Comparison of ENCODE assay signal across 18 cellular contexts in the genomic region with DNA sequence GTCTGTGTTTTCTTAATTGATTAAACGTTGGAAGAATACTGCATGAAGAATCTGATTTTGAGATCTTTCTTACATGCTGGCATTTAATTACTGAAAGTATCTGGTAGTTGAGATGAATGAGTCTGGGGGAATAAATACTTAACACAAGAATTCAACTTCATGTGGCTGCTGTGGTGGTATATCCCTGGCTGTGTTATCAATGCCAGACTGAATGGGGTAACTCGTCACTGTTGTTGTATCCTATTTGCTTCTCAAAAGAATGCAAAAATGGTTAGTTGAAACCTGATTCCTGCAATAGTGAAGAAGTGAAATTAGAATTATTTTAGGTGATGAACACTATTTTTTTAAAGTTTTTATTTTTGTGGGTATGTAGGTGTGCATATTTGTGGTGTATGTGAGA.
DNase-seq lines count a peak whose midpoint lies in the region; ATAC-seq and TF ChIP-seq lines count a peak whose summit lies in the region.
"Had no signal": no experiment of that assay in that cellular context is flagged by ENCODE, and none has a peak within 500 bp of the region (broad histone marks: within the 10 kb centered on the region; RNA-seq: fewer than 3 reads in every experiment).

No MANE protein-coding gene starts in this region.

- H3K9me3 ChIP-seq in Caco-2, result no peaks in the 10 kb centered on the region
- no peaks in the 10 kb centered on the region for H3K9me3 ChIP-seq in RWPE2 (ENCODE audit: severe bottlenecking)
- no peaks in the 10 kb centered on the region for H3K9me3 ChIP-seq in esophagus muscularis mucosa
- no peaks in the 10 kb centered on the region for H3K9me3 ChIP-seq in neuronal stem cell (replicated peaks in 1 of 2; ENCODE audit: control insufficient read depth in 2 of 2, insufficient read depth in 1 of 2, low read depth in 1 of 2, low read length in 2 of 2)
- H3K9me3 ChIP-seq: upper lobe of left lung had no signal

- H2BK5ac ChIP-seq in neuronal stem cell (ENCODE audit: low read length), result no peak overlapping the region

- WGBS in esophagus muscularis mucosa, result 84% methylated on average over 2 of the region's 2 CpGs
- WGBS in neuronal stem cell (ENCODE audit: extremely low coverage in 2 of 2, insufficient read length in 2 of 2, insufficient replicate concordance in 1 of 2), 2 donors, result no CpG with 5 or more reads among the region's 2 CpGs

- H2AK5ac ChIP-seq in neuronal stem cell (ENCODE audit: low read depth, low read length), result no peak overlapping the region

- peak overlapping the region; percentile 92 for H3K27ac ChIP-seq in RWPE2 (ENCODE audit: poor library complexity, severe bottlenecking)
- peak overlapping the region in 1 of 4 donors; percentile 31 for H3K27ac ChIP-seq in esophagus muscularis mucosa (replicated peaks in 1 of 4)
- H3K27ac ChIP-seq in neuronal stem cell (replicated peaks; ENCODE audit: low read length), result peak overlapping the region; percentile 94
- H3K27ac ChIP-seq: upper lobe of left lung had no signal

- DNase-seq in Caco-2 (no peak), RWPE2 (ENCODE audit: low spot score) (no peak), esophagus muscularis mucosa (ENCODE audit: extremely low spot score) (no peak), neuronal stem cell (ENCODE audit: low spot score) (peak; percentile 26), HCEC 1CT (no peak), HEK293T (ENCODE audit: extremely low spot score) (no peak)
- DNase-seq in stimulated activated naive CD4-positive, alpha-beta T cell treated with Interleukin-2 at 50 U/mL for 16 hours (lab: John Stamatoyannopoulos, UW), result no peak
- DNase-seq: activated CD4-positive, CD25-positive, alpha-beta regulatory T cell; activated CD8-positive, alpha-beta memory T cell treated with anti-CD3 and anti-CD28 coated beads for 24 hours; activated naive CD8-positive, alpha-beta T cell treated with anti-CD3 and anti-CD28 coated beads, Interleukin-2, amount 10 ng/mL, durations not matched to agents 7 days and 5 days; left ventricle myocardium superior; NCI-H1436 treated with DMSO at 0.1 percent for 48 hours; NK-92 treated with Interleukin-12 subunit alpha and Interleukin-12 subunit beta, amount 100 ng/mL, for 24 hours had no signal

- H2BK120ac ChIP-seq in neuronal stem cell (ENCODE audit: low read depth, low read length), result no peak overlapping the region

- no peak overlapping the region for H3K9ac ChIP-seq in neuronal stem cell (ENCODE audit: low read depth, low read length, poor library complexity)

- H3K27me3 ChIP-seq in Caco-2 (replicated peaks; ENCODE audit: control insufficient read depth, insufficient read depth, low read length) (no peaks in the 10 kb centered on the region), RWPE2 (ENCODE audit: insufficient read depth, poor library complexity, severe bottlenecking) (no peaks in the 10 kb centered on the region), esophagus muscularis mucosa (no peaks in the 10 kb centered on the region), neuronal stem cell (ENCODE audit: control insufficient read depth in 3 of 3, insufficient read depth in 3 of 3, low read depth in 1 of 3, low read length in 3 of 3) (no peaks in the 10 kb centered on the region)
- H3K27me3 ChIP-seq: upper lobe of left lung had no signal

- peaks cover 9% of the 10 kb centered on the region for H3K36me3 Mint-ChIP-seq in Caco-2 (ENCODE audit: insufficient read depth, unreplicated experiment)
- H3K36me3 Mint-ChIP-seq: activated naive CD8-positive, alpha-beta T cell treated with anti-CD3 and anti-CD28 coated beads, Interleukin-2, amount 10 ng/mL, durations not matched to agents 7 days and 5 days; stimulated activated effector memory CD8-positive, alpha-beta T cell treated with anti-CD3 and anti-CD28 coated beads, Interleukin-12 subunit alpha, Interleukin-12 subunit beta, amount 100 ng/mL, for 72 hours had no signal

- no peaks in the 10 kb centered on the region for H3K27me3 Mint-ChIP-seq in Caco-2 (ENCODE audit: insufficient read depth, unreplicated experiment)

- H2BK15ac ChIP-seq in neuronal stem cell (ENCODE audit: low read length), result no peak overlapping the region

- peaks cover 61% of the 10 kb centered on the region for H3K4me1 Mint-ChIP-seq in Caco-2 (ENCODE audit: low read depth, unreplicated experiment)
- H3K4me1 Mint-ChIP-seq: activated naive CD8-positive, alpha-beta T cell treated with anti-CD3 and anti-CD28 coated beads, Interleukin-2, amount 10 ng/mL, durations not matched to agents 7 days and 5 days; stimulated activated effector memory CD8-positive, alpha-beta T cell treated with anti-CD3 and anti-CD28 coated beads, Interleukin-12 subunit alpha, Interleukin-12 subunit beta, amount 100 ng/mL, for 72 hours had no signal

- H3K4me2 ChIP-seq in neuronal stem cell (ENCODE audit: insufficient read depth, low read length, poor library complexity, severe bottlenecking), result no peak overlapping the region

- H3K4me3 ChIP-seq in Caco-2 (ENCODE audit: low read depth, low read length) (0 out of 2 replicates have a peak overlapping the region, but pooled peaks have one; percentile 1), RWPE2 (ENCODE audit: severe bottlenecking) (no peak overlapping the region), esophagus muscularis mucosa (peak overlapping the region in 3 of 4 donors; percentile 3 to 12 (median 9)), neuronal stem cell (ENCODE audit: low read length in 2 of 2) (no peak overlapping the region)
- H3K4me3 ChIP-seq: upper lobe of left lung had no signal

- H3K27ac Mint-ChIP-seq in Caco-2 (ENCODE audit: unreplicated experiment), result peak overlapping the region; percentile 85
- H3K27ac Mint-ChIP-seq: activated naive CD8-positive, alpha-beta T cell treated with anti-CD3 and anti-CD28 coated beads, Interleukin-2, amount 10 ng/mL, durations not matched to agents 7 days and 5 days; activated T-helper 1 cell treated with anti-CD3 and anti-CD28 coated beads, Interleukin-12 subunit alpha, Interleukin-12 subunit beta, Interleukin-2, Interleukin-4 antibody, amounts not matched to agents 30 ng/mL and 10 ng/mL and 1 ng/mL, durations not matched to agents 14 hours and 24 hours and 36 hours; stimulated activated effector memory CD8-positive, alpha-beta T cell treated with anti-CD3 and anti-CD28 coated beads, Interleukin-12 subunit alpha, Interleukin-12 subunit beta, amount 100 ng/mL, for 72 hours had no signal

- H3K4ac ChIP-seq in neuronal stem cell (ENCODE audit: low read length), result no peak overlapping the region

- ATAC-seq in RWPE2 (ENCODE audit: low read depth) (no peak), GM21367 (IDR thresholded peaks at IDR 0.05; ENCODE audit: unreplicated experiment) (no peak)
- ATAC-seq: left ventricle myocardium superior; Right ventricle myocardium inferior; stimulated activated effector memory CD8-positive, alpha-beta T cell treated with anti-CD3 and anti-CD28 coated beads, Interleukin-12 subunit alpha, Interleukin-12 subunit beta, amount 100 ng/mL, for 72 hours had no signal

- CTCF ChIA-PET in Caco-2 (lab: Charles Lee), result interaction anchor here (0.6 kb wide), 1 partner anchor 162 kb away, joined by 3 read pairs; no protein-coding TSS in a partner anchor
- CTCF ChIA-PET in HEK293T (lab: Yijun Ruan, JAX), result no interaction called here

- POLR2A ChIA-PET in Caco-2 (lab: Charles Lee), result no interaction called here
- POLR2A ChIA-PET in HEK293T (lab: Yijun Ruan, JAX), result no interaction called here

- peak overlapping the region; percentile 69 for H3K4me3 Mint-ChIP-seq in Caco-2 (ENCODE audit: unreplicated experiment)
- H3K4me3 Mint-ChIP-seq: activated naive CD8-positive, alpha-beta T cell treated with anti-CD3 and anti-CD28 coated beads, Interleukin-2, amount 10 ng/mL, durations not matched to agents 7 days and 5 days; activated T-helper 1 cell treated with anti-CD3 and anti-CD28 coated beads, Interleukin-12 subunit alpha, Interleukin-12 subunit beta, Interleukin-2, Interleukin-4 antibody, amounts not matched to agents 30 ng/mL and 10 ng/mL and 1 ng/mL, durations not matched to agents 14 hours and 24 hours and 36 hours; stimulated activated effector memory CD8-positive, alpha-beta T cell treated with anti-CD3 and anti-CD28 coated beads, Interleukin-12 subunit alpha, Interleukin-12 subunit beta, amount 100 ng/mL, for 72 hours had no signal

- intact Hi-C loops in Caco-2 (cut with micrococcal nuclease; ENCODE audit: unreplicated experiment), result loop anchor here (1.0 to 2.0 kb wide), 3 partner anchors 30 to 190 kb away; no protein-coding TSS in a partner anchor
- intact Hi-C loops in esophagus muscularis mucosa (cut with DNase I), result no loop called here

- H4K91ac ChIP-seq in neuronal stem cell (ENCODE audit: low read depth, low read length, poor library complexity), result no peak overlapping the region

- H3K79me1 ChIP-seq in neuronal stem cell (ENCODE audit: low read depth, low read length), result no peaks in the 10 kb centered on the region

- no peak overlapping the region for H2BK12ac ChIP-seq in neuronal stem cell (ENCODE audit: low read length)

- H3K36me3 ChIP-seq in Caco-2 (ENCODE audit: control insufficient read depth, insufficient read depth, low read length) (no peaks in the 10 kb centered on the region), RWPE2 (ENCODE audit: low read depth) (peaks cover 88% of the 10 kb centered on the region), esophagus muscularis mucosa (no peaks in the 10 kb centered on the region), neuronal stem cell (replicated peaks in 1 of 2; ENCODE audit: control insufficient read depth in 2 of 2, insufficient read depth in 2 of 2, low read length in 2 of 2) (peaks cover 0 to 13% of the 10 kb centered on the region in 2 donors)
- H3K36me3 ChIP-seq: upper lobe of left lung had no signal

- no peak for TF ChIP-seq POLR2A in esophagus muscularis mucosa (IDR thresholded peaks at IDR 0.05; ENCODE audit: low read depth)

- no peak overlapping the region for H3K18ac ChIP-seq in neuronal stem cell (ENCODE audit: low read length)

- H3K4me1 ChIP-seq in Caco-2 (peaks cover 64% of the 10 kb centered on the region), RWPE2 (ENCODE audit: insufficient read depth, poor library complexity, severe bottlenecking) (peaks cover 46% of the 10 kb centered on the region), esophagus muscularis mucosa (peaks cover 9 to 17% (median 14%) of the 10 kb centered on the region in 4 donors), neuronal stem cell (ENCODE audit: control insufficient read depth in 2 of 2, insufficient read depth in 1 of 2, low read depth in 1 of 2, low read length in 2 of 2) (peaks cover 26% of the 10 kb centered on the region in 2 donors)

- H2AFZ ChIP-seq in neuronal stem cell (ENCODE audit: low read length), result peak overlapping the region; percentile 42

- no peak overlapping the region for H3K14ac ChIP-seq in neuronal stem cell (ENCODE audit: low read length)

- no TSS peak for BruUV-seq in Caco-2 (replicated peaks; lab: Mats Ljungman, UMichigan)

- H3K9me3 Mint-ChIP-seq in Caco-2 (ENCODE audit: unreplicated experiment), result no peaks in the 10 kb centered on the region
- H3K9me3 Mint-ChIP-seq: activated naive CD8-positive, alpha-beta T cell treated with anti-CD3 and anti-CD28 coated beads, Interleukin-2, amount 10 ng/mL, durations not matched to agents 7 days and 5 days; activated T-helper 1 cell treated with anti-CD3 and anti-CD28 coated beads, Interleukin-12 subunit alpha, Interleukin-12 subunit beta, Interleukin-2, Interleukin-4 antibody, amounts not matched to agents 30 ng/mL and 10 ng/mL and 1 ng/mL, durations not matched to agents 14 hours and 24 hours and 36 hours; stimulated activated effector memory CD8-positive, alpha-beta T cell treated with anti-CD3 and anti-CD28 coated beads, Interleukin-12 subunit alpha, Interleukin-12 subunit beta, amount 100 ng/mL, for 72 hours had no signal

- H3K23ac ChIP-seq in neuronal stem cell (ENCODE audit: low read depth, low read length, poor library complexity), result no peak overlapping the region

- H4K8ac ChIP-seq in neuronal stem cell (ENCODE audit: low read depth, low read length), result no peak overlapping the region

- no peak for TF ChIP-seq EP300 in esophagus muscularis mucosa (IDR thresholded peaks at IDR 0.05)

- TF ChIP-seq CTCF in Caco-2 (IDR thresholded peaks at IDR 0.05; ENCODE audit: insufficient read depth in 1 of 2, low read depth in 1 of 2, low read length in 1 of 2, severe bottlenecking in 1 of 2, unreplicated experiment in 1 of 2) (no peak), RWPE2 (IDR thresholded peaks at IDR 0.05; ENCODE audit: poor library complexity, severe bottlenecking) (no peak), esophagus muscularis mucosa (IDR thresholded peaks at IDR 0.05) (no peak)

Comparison
In these comparisons a context has a peak if more than half of its experiments do, and no peak if none do; other contexts are left out.
1. H3K4me3 ChIP-seq: peak in Caco-2 (single experiment) and esophagus muscularis mucosa (3 of 4); none in RWPE2 (single experiment) and neuronal stem cell (0 of 2).